Comparison of ENCODE assay signal across 1 cellular context in the genomic region with DNA sequence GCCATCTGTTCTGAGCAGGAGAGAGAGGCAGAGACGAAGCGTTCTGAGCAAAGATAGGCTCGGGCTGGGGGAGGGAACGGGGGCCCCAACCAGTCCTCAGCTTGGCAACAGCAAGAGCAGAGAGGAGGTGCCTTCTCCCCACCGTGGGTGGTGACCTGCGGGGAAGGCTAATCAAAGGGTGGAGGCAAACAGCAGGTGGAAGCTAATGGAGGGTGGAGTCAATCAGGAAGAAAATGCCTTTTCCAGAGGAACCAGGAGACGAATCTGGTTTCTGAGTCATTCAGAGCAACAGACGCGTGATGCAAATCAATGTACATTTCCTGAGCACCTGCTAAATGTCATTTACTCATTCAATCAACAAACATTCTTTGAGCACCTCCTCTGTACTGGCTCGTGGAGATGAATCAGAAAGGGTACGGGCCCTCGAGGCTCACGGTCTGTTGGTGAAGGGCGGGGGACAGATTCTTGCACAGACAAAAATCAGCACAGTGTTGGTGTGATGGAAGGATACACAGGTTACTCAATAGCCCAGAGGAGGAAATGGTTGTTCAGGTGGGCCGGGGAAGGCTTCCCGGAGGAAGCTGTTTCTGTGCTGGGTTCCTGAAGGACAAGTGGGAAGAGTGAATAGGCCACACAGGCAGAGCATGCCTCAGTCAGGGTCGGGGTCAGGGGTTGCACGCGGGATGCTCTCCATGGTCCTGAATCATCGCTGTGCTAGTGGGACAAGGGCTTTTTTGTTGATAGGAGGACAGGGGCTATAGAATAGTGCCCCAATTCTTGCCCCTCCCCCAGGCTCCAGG.
A peak's percentile ranks its signal among the peaks of the same experiment; 100 is the strongest.
TF ChIP-seq lines count a peak whose summit lies in the region.

No MANE protein-coding gene starts in this region.

TF ChIP-seq in HepG2, 621 proteins besides CTCF, POLR2A, EP300 and RAD21 (continued from another document and continues in another):
- TF ChIP-seq ZNF550 (CRISPR knock-in tag; IDR thresholded peaks at IDR 0.05; ENCODE audit: borderline replicate concordance), result no peak
- peak; percentile 70 for TF ChIP-seq ZFX (CRISPR knock-in tag; IDR thresholded peaks at IDR 0.05; ENCODE audit: low read depth)
- TF ChIP-seq SRSF9 (IDR thresholded peaks at IDR 0.05; ENCODE audit: borderline replicate concordance, insufficient read depth, low read depth, low read length, poor library complexity, severe bottlenecking), result no peak
- TF ChIP-seq NCOA2 (CRISPR knock-in tag; IDR thresholded peaks at IDR 0.05), result peak; percentile 66
- 0 out of 2 replicates have a peak, but pooled peaks have one; percentile 37 for TF ChIP-seq ZNF205 (CRISPR knock-in tag; IDR thresholded peaks at IDR 0.05)
- no peak for TF ChIP-seq ADNP (CRISPR knock-in tag; IDR thresholded peaks at IDR 0.05)
- no peak for TF ChIP-seq ZNF234 (CRISPR knock-in tag; conservative IDR thresholded peaks at IDR 0.05)
- TF ChIP-seq CCAR2 (optimal IDR thresholded peaks at IDR 0.05; ENCODE audit: low read depth, low read length), result no peak
- no peak for TF ChIP-seq FOXA1 (IDR thresholded peaks at IDR 0.05)
- TF ChIP-seq FOXA1 (CRISPR knock-in tag; IDR thresholded peaks at IDR 0.05), result no peak
- no peak for TF ChIP-seq TAF15 (IDR thresholded peaks at IDR 0.05; ENCODE audit: low read depth, low read length, poor library complexity, severe bottlenecking)
- TF ChIP-seq HIVEP1 (CRISPR knock-in tag; IDR thresholded peaks at IDR 0.05), result no peak
- TF ChIP-seq ZNF383 (CRISPR knock-in tag; IDR thresholded peaks at IDR 0.05; ENCODE audit: borderline replicate concordance), result no peak
- TF ChIP-seq, protein P1, sequence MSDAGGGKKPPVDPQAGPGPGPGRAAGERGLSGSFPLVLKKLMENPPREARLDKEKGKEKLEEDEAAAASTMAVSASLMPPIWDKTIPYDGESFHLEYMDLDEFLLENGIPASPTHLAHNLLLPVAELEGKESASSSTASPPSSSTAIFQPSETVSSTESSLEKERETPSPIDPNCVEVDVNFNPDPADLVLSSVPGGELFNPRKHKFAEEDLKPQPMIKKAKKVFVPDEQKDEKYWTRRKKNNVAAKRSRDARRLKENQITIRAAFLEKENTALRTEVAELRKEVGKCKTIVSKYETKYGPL (CRISPR knock-in tag; IDR thresholded peaks at IDR 0.05), result peak; percentile 88; the same call in 1 of the 2 replicates
- TF ChIP-seq REST (IDR thresholded peaks at IDR 0.05; ENCODE audit: borderline replicate concordance in 1 of 2, low read depth in 1 of 2, low read length in 2 of 2), result peak in 1 of 2 experiments; percentile 99
- TF ChIP-seq ARNTL (CRISPR knock-in tag; IDR thresholded peaks at IDR 0.05), result no peak
- peak; percentile 93 for TF ChIP-seq NR2C2 (CRISPR knock-in tag; IDR thresholded peaks at IDR 0.05; ENCODE audit: borderline replicate concordance)
- peak; percentile 50; the same call in 1 of the 2 replicates for TF ChIP-seq HNF4G (IDR thresholded peaks at IDR 0.05; ENCODE audit: borderline replicate concordance, low read depth, low read length)
- TF ChIP-seq HNF4G (CRISPR knock-in tag; IDR thresholded peaks at IDR 0.05; ENCODE audit: borderline replicate concordance, low read depth), result peak; percentile 66; the same call in 1 of the 2 replicates
- TF ChIP-seq RFX5 (IDR thresholded peaks at IDR 0.05; ENCODE audit: low read depth, low read length), result no peak
- no peak for TF ChIP-seq U2AF1 (optimal IDR thresholded peaks at IDR 0.05; ENCODE audit: low read depth, low read length)
- TF ChIP-seq, protein P2, sequence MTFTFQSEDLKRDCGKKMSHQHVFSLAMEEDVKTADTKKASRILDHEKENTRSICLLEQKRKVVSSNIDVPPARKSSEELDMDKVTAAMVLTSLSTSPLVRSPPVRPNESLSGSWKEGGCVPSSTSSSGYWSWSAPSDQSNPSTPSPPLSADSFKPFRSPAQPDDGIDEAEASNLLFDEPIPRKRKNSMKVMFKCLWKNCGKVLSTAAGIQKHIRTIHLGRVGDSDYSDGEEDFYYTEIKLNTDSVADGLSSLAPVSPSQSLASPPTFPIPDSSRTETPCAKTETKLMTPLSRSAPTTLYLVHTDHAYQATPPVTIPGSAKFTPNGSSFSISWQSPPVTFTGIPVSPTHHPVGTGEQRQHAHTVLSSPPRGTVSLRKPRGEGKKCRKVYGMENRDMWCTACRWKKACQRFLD (CRISPR knock-in tag; IDR thresholded peaks at IDR 0.05; ENCODE audit: borderline replicate concordance), result no peak
- TF ChIP-seq, protein P3, sequence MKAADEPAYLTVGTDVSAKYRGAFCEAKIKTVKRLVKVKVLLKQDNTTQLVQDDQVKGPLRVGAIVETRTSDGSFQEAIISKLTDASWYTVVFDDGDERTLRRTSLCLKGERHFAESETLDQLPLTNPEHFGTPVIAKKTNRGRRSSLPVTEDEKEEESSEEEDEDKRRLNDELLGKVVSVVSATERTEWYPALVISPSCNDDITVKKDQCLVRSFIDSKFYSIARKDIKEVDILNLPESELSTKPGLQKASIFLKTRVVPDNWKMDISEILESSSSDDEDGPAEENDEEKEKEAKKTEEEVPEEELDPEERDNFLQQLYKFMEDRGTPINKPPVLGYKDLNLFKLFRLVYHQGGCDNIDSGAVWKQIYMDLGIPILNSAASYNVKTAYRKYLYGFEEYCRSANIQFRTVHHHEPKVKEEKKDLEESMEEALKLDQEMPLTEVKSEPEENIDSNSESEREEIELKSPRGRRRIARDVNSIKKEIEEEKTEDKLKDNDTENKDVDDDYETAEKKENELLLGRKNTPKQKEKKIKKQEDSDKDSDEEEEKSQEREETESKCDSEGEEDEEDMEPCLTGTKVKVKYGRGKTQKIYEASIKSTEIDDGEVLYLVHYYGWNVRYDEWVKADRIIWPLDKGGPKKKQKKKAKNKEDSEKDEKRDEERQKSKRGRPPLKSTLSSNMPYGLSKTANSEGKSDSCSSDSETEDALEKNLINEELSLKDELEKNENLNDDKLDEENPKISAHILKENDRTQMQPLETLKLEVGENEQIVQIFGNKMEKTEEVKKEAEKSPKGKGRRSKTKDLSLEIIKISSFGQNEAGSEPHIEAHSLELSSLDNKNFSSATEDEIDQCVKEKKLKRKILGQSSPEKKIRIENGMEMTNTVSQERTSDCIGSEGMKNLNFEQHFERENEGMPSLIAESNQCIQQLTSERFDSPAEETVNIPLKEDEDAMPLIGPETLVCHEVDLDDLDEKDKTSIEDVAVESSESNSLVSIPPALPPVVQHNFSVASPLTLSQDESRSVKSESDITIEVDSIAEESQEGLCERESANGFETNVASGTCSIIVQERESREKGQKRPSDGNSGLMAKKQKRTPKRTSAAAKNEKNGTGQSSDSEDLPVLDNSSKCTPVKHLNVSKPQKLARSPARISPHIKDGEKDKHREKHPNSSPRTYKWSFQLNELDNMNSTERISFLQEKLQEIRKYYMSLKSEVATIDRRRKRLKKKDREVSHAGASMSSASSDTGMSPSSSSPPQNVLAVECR (CRISPR knock-in tag; IDR thresholded peaks at IDR 0.05; ENCODE audit: borderline replicate concordance), result peak; percentile 70; the same call in 1 of the 2 replicates
- no peak for TF ChIP-seq DR1 (CRISPR knock-in tag; IDR thresholded peaks at IDR 0.05)
- TF ChIP-seq ZNF660 (CRISPR knock-in tag; IDR thresholded peaks at IDR 0.05; ENCODE audit: borderline replicate concordance, low read depth), result no peak
- TF ChIP-seq ZNF776 (CRISPR knock-in tag; IDR thresholded peaks at IDR 0.05), result 0 out of 2 replicates have a peak, but pooled peaks have one; percentile 25
- TF ChIP-seq PRDM10 (CRISPR knock-in tag; IDR thresholded peaks at IDR 0.05; ENCODE audit: low read depth), result 0 out of 2 replicates have a peak, but pooled peaks have one; percentile 29
- TF ChIP-seq ZFAT (CRISPR knock-in tag; conservative IDR thresholded peaks at IDR 0.05), result no peak
- TF ChIP-seq ZNF839 (CRISPR knock-in tag; IDR thresholded peaks at IDR 0.05; ENCODE audit: borderline replicate concordance), result no peak
- TF ChIP-seq ZNF382 (CRISPR knock-in tag; IDR thresholded peaks at IDR 0.05; ENCODE audit: borderline replicate concordance), result no peak
- peak; percentile 64; the same call in 1 of the 2 replicates for TF ChIP-seq ZNF749 (CRISPR knock-in tag; IDR thresholded peaks at IDR 0.05; ENCODE audit: borderline replicate concordance)
- TF ChIP-seq KDM5A (IDR thresholded peaks at IDR 0.05; ENCODE audit: borderline replicate concordance, low read length), result no peak
- TF ChIP-seq ZNF720 (CRISPR knock-in tag; IDR thresholded peaks at IDR 0.05), result 0 out of 2 replicates have a peak, but pooled peaks have one; percentile 46
- TF ChIP-seq, protein P4, sequence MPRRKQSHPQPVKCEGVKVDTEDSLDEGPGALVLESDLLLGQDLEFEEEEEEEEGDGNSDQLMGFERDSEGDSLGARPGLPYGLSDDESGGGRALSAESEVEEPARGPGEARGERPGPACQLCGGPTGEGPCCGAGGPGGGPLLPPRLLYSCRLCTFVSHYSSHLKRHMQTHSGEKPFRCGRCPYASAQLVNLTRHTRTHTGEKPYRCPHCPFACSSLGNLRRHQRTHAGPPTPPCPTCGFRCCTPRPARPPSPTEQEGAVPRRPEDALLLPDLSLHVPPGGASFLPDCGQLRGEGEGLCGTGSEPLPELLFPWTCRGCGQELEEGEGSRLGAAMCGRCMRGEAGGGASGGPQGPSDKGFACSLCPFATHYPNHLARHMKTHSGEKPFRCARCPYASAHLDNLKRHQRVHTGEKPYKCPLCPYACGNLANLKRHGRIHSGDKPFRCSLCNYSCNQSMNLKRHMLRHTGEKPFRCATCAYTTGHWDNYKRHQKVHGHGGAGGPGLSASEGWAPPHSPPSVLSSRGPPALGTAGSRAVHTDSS (CRISPR knock-in tag; conservative IDR thresholded peaks at IDR 0.05), result no peak
- TF ChIP-seq ZSCAN22 (CRISPR knock-in tag; IDR thresholded peaks at IDR 0.05), result no peak
- TF ChIP-seq HES4 (CRISPR knock-in tag; IDR thresholded peaks at IDR 0.05; ENCODE audit: borderline replicate concordance), result peak; percentile 90
- TF ChIP-seq ZBTB3 (CRISPR knock-in tag; IDR thresholded peaks at IDR 0.05; ENCODE audit: borderline replicate concordance, low read depth), result no peak
- TF ChIP-seq MED13 (CRISPR knock-in tag; IDR thresholded peaks at IDR 0.05), result no peak
- 0 out of 2 replicates have a peak, but pooled peaks have one; percentile 68 for TF ChIP-seq SIX4 (CRISPR knock-in tag; IDR thresholded peaks at IDR 0.05)
